ENCODE assay signal across 11 cellular contexts in the genomic region with DNA sequence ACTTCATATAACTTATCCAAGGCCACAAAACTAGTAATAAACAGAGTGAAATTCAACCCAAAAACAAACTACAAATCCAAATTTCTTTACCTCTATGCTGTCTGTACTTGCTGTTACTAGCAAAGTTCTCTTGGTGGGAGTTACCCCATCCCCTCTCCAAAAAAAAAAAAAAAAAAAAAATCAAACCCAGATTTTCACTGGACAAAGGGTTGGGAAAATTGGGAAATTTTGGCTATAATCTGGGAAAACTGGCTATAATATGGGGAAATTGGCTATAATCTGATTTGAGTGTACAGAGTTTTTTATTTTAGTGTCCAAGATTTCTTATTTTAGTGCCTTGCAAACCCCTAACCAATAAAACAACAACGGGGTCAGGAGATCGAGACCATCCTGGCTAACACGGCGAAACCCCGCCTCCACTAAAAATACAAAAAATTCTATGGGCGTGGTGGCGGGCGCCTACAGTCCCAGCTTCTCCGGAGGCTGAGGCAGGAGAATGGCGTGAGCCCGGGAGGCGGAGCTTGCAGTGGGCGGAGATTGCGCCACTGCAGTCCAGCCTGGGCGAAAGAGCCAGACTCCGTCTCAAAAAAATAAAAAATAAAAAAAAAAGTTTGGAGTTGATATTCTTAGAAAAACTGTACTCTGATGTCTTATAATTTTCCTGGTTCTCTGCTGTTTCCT.
DNase-seq lines count a peak whose midpoint lies in the region; ATAC-seq, FAIRE-seq and TF ChIP-seq lines count a peak whose summit lies in the region.
"Had no signal": no experiment of that assay in that cellular context is flagged by ENCODE, and none has a peak within 500 bp of the region (broad histone marks: within the 10 kb centered on the region; RNA-seq: fewer than 3 reads in every experiment).

No MANE protein-coding gene starts in this region.

- H3K4me3 ChIP-seq in DOHH2 (ENCODE audit: low read length), result no peak overlapping the region
- H3K4me3 ChIP-seq in OCI-LY3 (ENCODE audit: low read length), result no peak overlapping the region
- no peak overlapping the region for H3K4me3 ChIP-seq in esophagus muscularis mucosa
- no peak overlapping the region for H3K4me3 ChIP-seq in psoas muscle
- H3K4me3 ChIP-seq in kidney (ENCODE audit: low read length in 2 of 2), result no peak overlapping the region

- H3K79me2 ChIP-seq in DOHH2 (ENCODE audit: control insufficient read depth, low read length) (no peaks in the 10 kb centered on the region), OCI-LY3 (ENCODE audit: low read length) (no peaks in the 10 kb centered on the region)

- H3K9ac ChIP-seq in OCI-LY3 (ENCODE audit: low read length), result no peak overlapping the region
- no peak overlapping the region for H3K9ac ChIP-seq in kidney (ENCODE audit: low read length in 2 of 2)

- no peak for TF ChIP-seq EP300 in esophagus muscularis mucosa (IDR thresholded peaks at IDR 0.05)

- H2AFZ ChIP-seq in OCI-LY3 (ENCODE audit: low read depth, low read length), result no peak overlapping the region

- no peaks in the 10 kb centered on the region for H3K9me2 ChIP-seq in DOHH2 (replicated peaks; ENCODE audit: control insufficient read depth, low read length)

- no peak for TF ChIP-seq POLR2A in esophagus muscularis mucosa (IDR thresholded peaks at IDR 0.05; ENCODE audit: low read depth)

- H3K4me1 ChIP-seq in DOHH2 (ENCODE audit: control insufficient read depth, low read length) (peaks cover 23% of the 10 kb centered on the region), OCI-LY3 (ENCODE audit: low read length) (peaks cover 14% of the 10 kb centered on the region), esophagus muscularis mucosa (peaks cover 14 to 38% (median 20%) of the 10 kb centered on the region in 4 donors), psoas muscle (peaks cover 6% of the 10 kb centered on the region), kidney (ENCODE audit: control insufficient read depth in 1 of 2, insufficient read depth in 1 of 2, low read depth in 1 of 2, low read length in 2 of 2) (peaks cover 4 to 6% of the 10 kb centered on the region in 2 donors)

- H3K9me3 ChIP-seq in DOHH2 (ENCODE audit: control insufficient read depth, insufficient read depth, low read length), result no peaks in the 10 kb centered on the region
- no peaks in the 10 kb centered on the region for H3K9me3 ChIP-seq in OCI-LY3 (ENCODE audit: insufficient read depth, low read length)
- H3K9me3 ChIP-seq in esophagus muscularis mucosa, result no peaks in the 10 kb centered on the region
- no peaks in the 10 kb centered on the region for H3K9me3 ChIP-seq in psoas muscle
- no peaks in the 10 kb centered on the region for H3K9me3 ChIP-seq in kidney (ENCODE audit: control insufficient read depth in 1 of 2, low read length in 2 of 2)

- DNase-seq in esophagus muscularis mucosa (ENCODE audit: extremely low spot score) (no peak), psoas muscle (peak in 1 of 2 donors; percentile 56), NCI-H526 treated with DMSO at 0.1 percent for 48 hours (lab: John Stamatoyannopoulos, UW) (no peak), kidney (no peak)
- DNase-seq: NCI-H345; stimulated activated naive CD8-positive, alpha-beta T cell treated with anti-CD3 and anti-CD28 coated beads, Interleukin-15, amount 100 ng/mL, for 72 hours had no signal

- H3K27me3 ChIP-seq in DOHH2 (ENCODE audit: control insufficient read depth, low read length), result no peaks in the 10 kb centered on the region
- no peaks in the 10 kb centered on the region for H3K27me3 ChIP-seq in OCI-LY3 (ENCODE audit: low read depth, low read length)
- H3K27me3 ChIP-seq in esophagus muscularis mucosa, result no peaks in the 10 kb centered on the region
- no peaks in the 10 kb centered on the region for H3K27me3 ChIP-seq in psoas muscle (ENCODE audit: insufficient read depth in 3 of 3, low read length in 2 of 3)

- intact Hi-C loops in esophagus muscularis mucosa (cut with DNase I), result no loop called here
- intact Hi-C loops in psoas muscle (cut with DNase I), result no loop called here
- intact Hi-C loops in kidney (cut with DNase I), result no loop called here

- H3F3A ChIP-seq in DOHH2 (ENCODE audit: control insufficient read depth, insufficient read depth), result no peaks in the 10 kb centered on the region; the same call in 1 of the 2 replicates

- FAIRE-seq in kidney (lab: Jason Lieb, UNC), result no peak
- FAIRE-seq: G401.6 had no signal

- WGBS in esophagus muscularis mucosa, result 87% methylated on average over 16 of the region's 16 CpGs
- 84 to 91% (median 87%) methylated on average over 16 of the region's 16 CpGs for WGBS in psoas muscle, 3 donors

- H4K20me1 ChIP-seq in DOHH2 (ENCODE audit: control insufficient read depth, insufficient read depth, low read depth, low read length) (no peaks in the 10 kb centered on the region), OCI-LY3 (ENCODE audit: insufficient read depth, low read length) (no peaks in the 10 kb centered on the region)

- peak overlapping the region; percentile 48 for H3K4me2 ChIP-seq in DOHH2 (ENCODE audit: low read length)
- H3K4me2 ChIP-seq in OCI-LY3 (ENCODE audit: low read length), result peak overlapping the region; percentile 41; the same call in 1 of the 2 replicates

- no peak for ATAC-seq in psoas muscle
- ATAC-seq in GM18858 (IDR thresholded peaks at IDR 0.05; ENCODE audit: unreplicated experiment), result no peak
- no peak for ATAC-seq in GM19397 (IDR thresholded peaks at IDR 0.05; ENCODE audit: unreplicated experiment)

- TF ChIP-seq CTCF in DOHH2 (IDR thresholded peaks at IDR 0.05; ENCODE audit: low read depth, low read length, poor library complexity, severe bottlenecking) (no peak), OCI-LY3 (IDR thresholded peaks at IDR 0.05; ENCODE audit: low read depth, low read length) (no peak), esophagus muscularis mucosa (IDR thresholded peaks at IDR 0.05) (no peak), psoas muscle (IDR thresholded peaks at IDR 0.05) (no peak), kidney (IDR thresholded peaks at IDR 0.05; ENCODE audit: borderline replicate concordance, extremely low read depth, insufficient read depth) (no peak)

- H3K36me3 ChIP-seq in DOHH2 (ENCODE audit: control insufficient read depth, low read length) (no peaks in the 10 kb centered on the region), OCI-LY3 (replicated peaks; ENCODE audit: low read depth, low read length) (no peaks in the 10 kb centered on the region), esophagus muscularis mucosa (no peaks in the 10 kb centered on the region), psoas muscle (ENCODE audit: insufficient read depth in 1 of 2, low read depth in 1 of 2) (no peaks in the 10 kb centered on the region), kidney (ENCODE audit: control insufficient read depth in 1 of 2, insufficient read depth in 2 of 2, low read length in 2 of 2) (no peaks in the 10 kb centered on the region)

- H3K27ac ChIP-seq in DOHH2 (ENCODE audit: low read depth, low read length) (no peak overlapping the region), OCI-LY3 (ENCODE audit: low read length) (no peak overlapping the region), esophagus muscularis mucosa (replicated peaks in 1 of 4) (peak overlapping the region; percentile 7 to 73 (median 62)), psoas muscle (peak overlapping the region; percentile 41), kidney (ENCODE audit: low read depth in 2 of 2, low read length in 2 of 2) (no peak overlapping the region)

Comparison
In these comparisons a context has a peak if more than half of its experiments do, and no peak if none do; other contexts are left out.
1. H3K27ac ChIP-seq: peak in esophagus muscularis mucosa (4 of 4) and psoas muscle (single experiment); none in DOHH2 (single experiment), OCI-LY3 (single experiment) and kidney (0 of 2).